ENCODE assay signal across 9 cellular contexts in genomic region chr9:89740722-89741121, GRCh38.
DNase-seq lines count a peak whose midpoint lies in the region; ATAC-seq and TF ChIP-seq lines count a peak whose summit lies in the region.
"Had no signal": no experiment of that assay in that cellular context is flagged by ENCODE, and none has a peak within 500 bp of the region (broad histone marks: within the 10 kb centered on the region; RNA-seq: fewer than 3 reads in every experiment).

No MANE protein-coding gene starts in this region.

- DNase-seq in activated CD4-positive, alpha-beta T cell treated with anti-CD3 and anti-CD28 coated beads for 4 hours: peak; percentile 7 to 27
- DNase-seq in neuronal stem cell (ENCODE audit: low spot score) (no peak), NCI-H2029 (lab: John Stamatoyannopoulos, UW) (no peak), amygdala (lab: John Stamatoyannopoulos, UW) (no peak), breast epithelium (ENCODE audit: low spot score in 2 of 2) (no peak)
- DNase-seq in stimulated activated naive CD4-positive, alpha-beta T cell treated with Interleukin-2 at 50 U/mL for 16 hours (lab: John Stamatoyannopoulos, UW): no peak

- WGBS in neuronal stem cell (ENCODE audit: extremely low coverage in 2 of 2, insufficient read length in 2 of 2, insufficient replicate concordance in 1 of 2), 2 donors: no CpG with 5 or more reads among the region's 8 CpGs

- ATAC-seq in GM18861 (IDR thresholded peaks at IDR 0.05; ENCODE audit: unreplicated experiment): peak; percentile 61
- peak; percentile 63 for ATAC-seq in HG02678 (IDR thresholded peaks at IDR 0.05; ENCODE audit: unreplicated experiment)

- H3K27me3 ChIP-seq in neuronal stem cell (ENCODE audit: control insufficient read depth in 3 of 3, insufficient read depth in 3 of 3, low read depth in 1 of 3, low read length in 3 of 3) (peaks cover 0 to 9% (median 0%) of the 10 kb centered on the region in 3 experiments), breast epithelium (no peaks in the 10 kb centered on the region)

- no peak overlapping the region for H2BK120ac ChIP-seq in neuronal stem cell (ENCODE audit: low read depth, low read length)

- no peak overlapping the region for H3K4me3 ChIP-seq in neuronal stem cell (ENCODE audit: low read length in 2 of 2)
- H3K4me3 ChIP-seq in breast epithelium: no peak overlapping the region
- H3K4me3 ChIP-seq: lung had no signal

- TF ChIP-seq POLR2A in breast epithelium (IDR thresholded peaks at IDR 0.05): no peak

- H2BK5ac ChIP-seq in neuronal stem cell (ENCODE audit: low read length): no peak overlapping the region

- H4K8ac ChIP-seq in neuronal stem cell (ENCODE audit: low read depth, low read length): no peak overlapping the region

- no peak overlapping the region for H3K9ac ChIP-seq in neuronal stem cell (ENCODE audit: low read depth, low read length, poor library complexity)

- peak overlapping the region; percentile 70 for H2BK15ac ChIP-seq in neuronal stem cell (ENCODE audit: low read length)

- H3K36me3 ChIP-seq in neuronal stem cell (replicated peaks in 1 of 2; ENCODE audit: control insufficient read depth in 2 of 2, insufficient read depth in 2 of 2, low read length in 2 of 2): no peaks in the 10 kb centered on the region
- no peaks in the 10 kb centered on the region for H3K36me3 ChIP-seq in breast epithelium

- no peak overlapping the region for H2AFZ ChIP-seq in neuronal stem cell (ENCODE audit: low read length)

- intact Hi-C loops in breast epithelium (cut with DNase I; ENCODE audit: low total_unique reads): no loop called here

- H3K9me3 ChIP-seq in neuronal stem cell (replicated peaks in 1 of 2; ENCODE audit: control insufficient read depth in 2 of 2, insufficient read depth in 1 of 2, low read depth in 1 of 2, low read length in 2 of 2) (no peaks in the 10 kb centered on the region), breast epithelium (peaks cover 0 to 6% of the 10 kb centered on the region in 2 donors)

- no peak overlapping the region for H3K23ac ChIP-seq in neuronal stem cell (ENCODE audit: low read depth, low read length, poor library complexity)

- no peaks in the 10 kb centered on the region for H3K79me1 ChIP-seq in neuronal stem cell (ENCODE audit: low read depth, low read length)

- TF ChIP-seq CTCF in breast epithelium (IDR thresholded peaks at IDR 0.05): no peak

- no peak overlapping the region for H2BK12ac ChIP-seq in neuronal stem cell (ENCODE audit: low read length)

- H3K27ac ChIP-seq in neuronal stem cell (replicated peaks; ENCODE audit: low read length) (no peak overlapping the region), breast epithelium (no peak overlapping the region)

- no peak overlapping the region for H4K91ac ChIP-seq in neuronal stem cell (ENCODE audit: low read depth, low read length, poor library complexity)

- no peak overlapping the region for H3K4me2 ChIP-seq in neuronal stem cell (ENCODE audit: insufficient read depth, low read length, poor library complexity, severe bottlenecking)

- no peak overlapping the region for H3K4ac ChIP-seq in neuronal stem cell (ENCODE audit: low read length)

- no peak overlapping the region for H2AK5ac ChIP-seq in neuronal stem cell (ENCODE audit: low read depth, low read length)

- H3K4me1 ChIP-seq in neuronal stem cell (ENCODE audit: control insufficient read depth in 2 of 2, insufficient read depth in 1 of 2, low read depth in 1 of 2, low read length in 2 of 2): peaks cover 5 to 12% of the 10 kb centered on the region in 2 donors
- H3K4me1 ChIP-seq in breast epithelium: peaks cover 0 to 10% of the 10 kb centered on the region in 2 donors

- no peak overlapping the region for H3K14ac ChIP-seq in neuronal stem cell (ENCODE audit: low read length)

- H3K18ac ChIP-seq in neuronal stem cell (ENCODE audit: low read length): no peak overlapping the region

Comparison
In these comparisons a context has a peak if more than half of its experiments do, and no peak if none do; other contexts are left out.
1. DNase-seq: peak in activated CD4-positive, alpha-beta T cell treated with anti-CD3 and anti-CD28 coated beads for 4 hours (2 of 2); none in neuronal stem cell (single experiment), NCI-H2029 (single experiment), amygdala (0 of 56), breast epithelium (0 of 2) and stimulated activated naive CD4-positive, alpha-beta T cell treated with Interleukin-2 at 50 U/mL for 16 hours (single experiment).